ENCODE assay signal across 1 cellular context in the genomic region with DNA sequence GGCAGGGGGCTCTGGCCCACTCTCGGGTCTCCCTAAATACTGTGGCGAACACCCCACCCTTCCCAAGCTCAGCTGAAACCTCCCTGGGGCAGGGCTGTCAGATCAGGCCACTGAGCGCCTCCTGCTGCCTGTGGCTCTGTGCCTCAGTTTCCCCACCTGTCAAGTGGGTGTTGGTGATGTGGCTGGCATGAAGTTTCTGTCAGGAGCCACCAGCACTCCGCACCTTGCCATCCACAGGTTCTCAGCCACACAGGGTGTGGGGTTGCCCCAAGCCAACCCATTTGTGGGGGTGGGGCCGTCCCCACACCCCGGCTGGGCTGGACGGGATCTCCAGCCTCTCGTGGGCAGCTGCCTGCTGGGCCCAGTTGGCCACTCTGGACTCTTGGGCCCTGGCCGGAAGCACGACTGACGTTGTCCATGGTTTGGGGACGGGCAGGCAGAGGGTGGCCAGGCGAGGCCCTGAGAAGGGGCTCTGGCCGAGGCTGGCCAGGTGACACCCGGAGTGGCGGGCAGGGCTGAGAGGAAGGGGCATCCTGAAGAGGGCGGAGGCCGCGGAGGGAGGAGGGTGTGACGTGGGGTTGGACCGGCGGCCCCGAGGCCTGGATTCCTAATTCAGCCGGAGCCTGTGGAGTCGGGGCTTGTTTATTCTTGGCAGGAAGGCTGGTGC.
TF ChIP-seq lines count a peak whose summit lies in the region.

No MANE protein-coding gene starts in this region.

TF ChIP-seq in HepG2, 621 proteins besides CTCF, POLR2A, EP300 and RAD21 (continued from another document):
- TF ChIP-seq, protein P1, sequence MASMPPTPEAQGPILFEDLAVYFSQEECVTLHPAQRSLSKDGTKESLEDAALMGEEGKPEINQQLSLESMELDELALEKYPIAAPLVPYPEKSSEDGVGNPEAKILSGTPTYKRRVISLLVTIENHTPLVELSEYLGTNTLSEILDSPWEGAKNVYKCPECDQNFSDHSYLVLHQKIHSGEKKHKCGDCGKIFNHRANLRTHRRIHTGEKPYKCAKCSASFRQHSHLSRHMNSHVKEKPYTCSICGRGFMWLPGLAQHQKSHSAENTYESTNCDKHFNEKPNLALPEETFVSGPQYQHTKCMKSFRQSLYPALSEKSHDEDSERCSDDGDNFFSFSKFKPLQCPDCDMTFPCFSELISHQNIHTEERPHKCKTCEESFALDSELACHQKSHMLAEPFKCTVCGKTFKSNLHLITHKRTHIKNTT (CRISPR knock-in tag; IDR thresholded peaks at IDR 0.05) = no peak
- TF ChIP-seq AKAP8 (CRISPR knock-in tag; IDR thresholded peaks at IDR 0.05) = 0 out of 2 replicates have a peak, but pooled peaks have one; percentile 21
- no peak for TF ChIP-seq MIER2 (CRISPR knock-in tag; IDR thresholded peaks at IDR 0.05)
- TF ChIP-seq ETV5 (CRISPR knock-in tag; IDR thresholded peaks at IDR 0.05; ENCODE audit: borderline replicate concordance) = peak; percentile 62; the same call in 1 of the 2 replicates
- TF ChIP-seq HDAC1 (CRISPR knock-in tag; IDR thresholded peaks at IDR 0.05) = 0 out of 2 replicates have a peak, but pooled peaks have one; percentile 15
- TF ChIP-seq ELF4 (CRISPR knock-in tag; IDR thresholded peaks at IDR 0.05; ENCODE audit: borderline replicate concordance) = no peak
- TF ChIP-seq ZNF263 (CRISPR knock-in tag; IDR thresholded peaks at IDR 0.05) = peak; percentile 61; the same call in 1 of the 2 replicates
- TF ChIP-seq ZNF3 (CRISPR knock-in tag; IDR thresholded peaks at IDR 0.05) = no peak
- TF ChIP-seq ZNF672 (CRISPR knock-in tag; IDR thresholded peaks at IDR 0.05) = no peak
- no peak for TF ChIP-seq ZNF354B (CRISPR knock-in tag; IDR thresholded peaks at IDR 0.05)
- TF ChIP-seq SP140L (CRISPR knock-in tag; IDR thresholded peaks at IDR 0.05; ENCODE audit: borderline replicate concordance) = no peak
- TF ChIP-seq, protein P2, sequence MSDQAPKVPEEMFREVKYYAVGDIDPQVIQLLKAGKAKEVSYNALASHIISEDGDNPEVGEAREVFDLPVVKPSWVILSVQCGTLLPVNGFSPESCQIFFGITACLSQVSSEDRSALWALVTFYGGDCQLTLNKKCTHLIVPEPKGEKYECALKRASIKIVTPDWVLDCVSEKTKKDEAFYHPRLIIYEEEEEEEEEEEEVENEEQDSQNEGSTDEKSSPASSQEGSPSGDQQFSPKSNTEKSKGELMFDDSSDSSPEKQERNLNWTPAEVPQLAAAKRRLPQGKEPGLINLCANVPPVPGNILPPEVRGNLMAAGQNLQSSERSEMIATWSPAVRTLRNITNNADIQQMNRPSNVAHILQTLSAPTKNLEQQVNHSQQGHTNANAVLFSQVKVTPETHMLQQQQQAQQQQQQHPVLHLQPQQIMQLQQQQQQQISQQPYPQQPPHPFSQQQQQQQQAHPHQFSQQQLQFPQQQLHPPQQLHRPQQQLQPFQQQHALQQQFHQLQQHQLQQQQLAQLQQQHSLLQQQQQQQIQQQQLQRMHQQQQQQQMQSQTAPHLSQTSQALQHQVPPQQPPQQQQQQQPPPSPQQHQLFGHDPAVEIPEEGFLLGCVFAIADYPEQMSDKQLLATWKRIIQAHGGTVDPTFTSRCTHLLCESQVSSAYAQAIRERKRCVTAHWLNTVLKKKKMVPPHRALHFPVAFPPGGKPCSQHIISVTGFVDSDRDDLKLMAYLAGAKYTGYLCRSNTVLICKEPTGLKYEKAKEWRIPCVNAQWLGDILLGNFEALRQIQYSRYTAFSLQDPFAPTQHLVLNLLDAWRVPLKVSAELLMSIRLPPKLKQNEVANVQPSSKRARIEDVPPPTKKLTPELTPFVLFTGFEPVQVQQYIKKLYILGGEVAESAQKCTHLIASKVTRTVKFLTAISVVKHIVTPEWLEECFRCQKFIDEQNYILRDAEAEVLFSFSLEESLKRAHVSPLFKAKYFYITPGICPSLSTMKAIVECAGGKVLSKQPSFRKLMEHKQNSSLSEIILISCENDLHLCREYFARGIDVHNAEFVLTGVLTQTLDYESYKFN (CRISPR knock-in tag; conservative IDR thresholded peaks at IDR 0.05) = peak; percentile 26; the same call in 1 of the 2 replicates
- TF ChIP-seq YEATS4 (CRISPR knock-in tag; IDR thresholded peaks at IDR 0.05; ENCODE audit: borderline replicate concordance) = no peak
- TF ChIP-seq ZNF33B (CRISPR knock-in tag; IDR thresholded peaks at IDR 0.05) = no peak
- TF ChIP-seq ZNF337 (CRISPR knock-in tag; IDR thresholded peaks at IDR 0.05; ENCODE audit: borderline replicate concordance, low read depth) = no peak
- no peak for TF ChIP-seq ZNF788 (CRISPR knock-in tag; IDR thresholded peaks at IDR 0.05; ENCODE audit: borderline replicate concordance)
- no peak for TF ChIP-seq ZBTB38 (CRISPR knock-in tag; IDR thresholded peaks at IDR 0.05)
- TF ChIP-seq, protein P3, sequence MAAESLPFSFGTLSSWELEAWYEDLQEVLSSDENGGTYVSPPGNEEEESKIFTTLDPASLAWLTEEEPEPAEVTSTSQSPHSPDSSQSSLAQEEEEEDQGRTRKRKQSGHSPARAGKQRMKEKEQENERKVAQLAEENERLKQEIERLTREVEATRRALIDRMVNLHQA (CRISPR knock-in tag; IDR thresholded peaks at IDR 0.05) = no peak
- no peak for TF ChIP-seq LCORL (IDR thresholded peaks at IDR 0.05)
- peak; percentile 71; the same call in 1 of the 2 replicates for TF ChIP-seq LCORL (CRISPR knock-in tag; IDR thresholded peaks at IDR 0.05)
- TF ChIP-seq, protein P4, sequence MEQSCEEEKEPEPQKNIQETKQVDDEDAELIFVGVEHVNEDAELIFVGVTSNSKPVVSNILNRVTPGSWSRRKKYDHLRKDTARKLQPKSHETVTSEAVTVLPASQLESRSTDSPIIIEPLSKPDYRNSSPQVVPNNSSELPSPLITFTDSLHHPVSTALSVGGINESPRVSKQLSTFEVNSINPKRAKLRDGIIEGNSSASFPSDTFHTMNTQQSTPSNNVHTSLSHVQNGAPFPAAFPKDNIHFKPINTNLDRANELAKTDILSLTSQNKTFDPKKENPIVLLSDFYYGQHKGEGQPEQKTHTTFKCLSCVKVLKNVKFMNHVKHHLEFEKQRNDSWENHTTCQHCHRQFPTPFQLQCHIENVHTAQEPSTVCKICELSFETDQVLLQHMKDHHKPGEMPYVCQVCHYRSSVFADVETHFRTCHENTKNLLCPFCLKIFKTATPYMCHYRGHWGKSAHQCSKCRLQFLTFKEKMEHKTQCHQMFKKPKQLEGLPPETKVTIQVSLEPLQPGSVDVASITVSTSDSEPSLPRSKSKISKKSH (CRISPR knock-in tag; IDR thresholded peaks at IDR 0.05; ENCODE audit: borderline replicate concordance) = 0 out of 2 replicates have a peak, but pooled peaks have one; percentile 36
- TF ChIP-seq MED8 (CRISPR knock-in tag; IDR thresholded peaks at IDR 0.05; ENCODE audit: insufficient replicate concordance) = no peak
- TF ChIP-seq, protein P5, sequence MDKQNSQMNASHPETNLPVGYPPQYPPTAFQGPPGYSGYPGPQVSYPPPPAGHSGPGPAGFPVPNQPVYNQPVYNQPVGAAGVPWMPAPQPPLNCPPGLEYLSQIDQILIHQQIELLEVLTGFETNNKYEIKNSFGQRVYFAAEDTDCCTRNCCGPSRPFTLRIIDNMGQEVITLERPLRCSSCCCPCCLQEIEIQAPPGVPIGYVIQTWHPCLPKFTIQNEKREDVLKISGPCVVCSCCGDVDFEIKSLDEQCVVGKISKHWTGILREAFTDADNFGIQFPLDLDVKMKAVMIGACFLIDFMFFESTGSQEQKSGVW (CRISPR knock-in tag; IDR thresholded peaks at IDR 0.05; ENCODE audit: borderline replicate concordance) = no peak
- no peak for TF ChIP-seq ZFAT (CRISPR knock-in tag; conservative IDR thresholded peaks at IDR 0.05)
- TF ChIP-seq ZNF557 (CRISPR knock-in tag; IDR thresholded peaks at IDR 0.05) = no peak
- TF ChIP-seq, protein P6, sequence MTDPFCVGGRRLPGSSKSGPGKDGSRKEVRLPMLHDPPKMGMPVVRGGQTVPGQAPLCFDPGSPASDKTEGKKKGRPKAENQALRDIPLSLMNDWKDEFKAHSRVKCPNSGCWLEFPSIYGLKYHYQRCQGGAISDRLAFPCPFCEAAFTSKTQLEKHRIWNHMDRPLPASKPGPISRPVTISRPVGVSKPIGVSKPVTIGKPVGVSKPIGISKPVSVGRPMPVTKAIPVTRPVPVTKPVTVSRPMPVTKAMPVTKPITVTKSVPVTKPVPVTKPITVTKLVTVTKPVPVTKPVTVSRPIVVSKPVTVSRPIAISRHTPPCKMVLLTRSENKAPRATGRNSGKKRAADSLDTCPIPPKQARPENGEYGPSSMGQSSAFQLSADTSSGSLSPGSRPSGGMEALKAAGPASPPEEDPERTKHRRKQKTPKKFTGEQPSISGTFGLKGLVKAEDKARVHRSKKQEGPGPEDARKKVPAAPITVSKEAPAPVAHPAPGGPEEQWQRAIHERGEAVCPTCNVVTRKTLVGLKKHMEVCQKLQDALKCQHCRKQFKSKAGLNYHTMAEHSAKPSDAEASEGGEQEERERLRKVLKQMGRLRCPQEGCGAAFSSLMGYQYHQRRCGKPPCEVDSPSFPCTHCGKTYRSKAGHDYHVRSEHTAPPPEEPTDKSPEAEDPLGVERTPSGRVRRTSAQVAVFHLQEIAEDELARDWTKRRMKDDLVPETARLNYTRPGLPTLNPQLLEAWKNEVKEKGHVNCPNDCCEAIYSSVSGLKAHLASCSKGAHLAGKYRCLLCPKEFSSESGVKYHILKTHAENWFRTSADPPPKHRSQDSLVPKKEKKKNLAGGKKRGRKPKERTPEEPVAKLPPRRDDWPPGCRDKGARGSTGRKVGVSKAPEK (CRISPR knock-in tag; IDR thresholded peaks at IDR 0.05; ENCODE audit: borderline replicate concordance) = 0 out of 2 replicates have a peak, but pooled peaks have one; percentile 73
- TF ChIP-seq ZKSCAN1 (IDR thresholded peaks at IDR 0.05; ENCODE audit: low read length) = no peak
- 0 out of 2 replicates have a peak, but pooled peaks have one; percentile 54 for TF ChIP-seq HES4 (CRISPR knock-in tag; IDR thresholded peaks at IDR 0.05; ENCODE audit: borderline replicate concordance)
- TF ChIP-seq, protein P7, sequence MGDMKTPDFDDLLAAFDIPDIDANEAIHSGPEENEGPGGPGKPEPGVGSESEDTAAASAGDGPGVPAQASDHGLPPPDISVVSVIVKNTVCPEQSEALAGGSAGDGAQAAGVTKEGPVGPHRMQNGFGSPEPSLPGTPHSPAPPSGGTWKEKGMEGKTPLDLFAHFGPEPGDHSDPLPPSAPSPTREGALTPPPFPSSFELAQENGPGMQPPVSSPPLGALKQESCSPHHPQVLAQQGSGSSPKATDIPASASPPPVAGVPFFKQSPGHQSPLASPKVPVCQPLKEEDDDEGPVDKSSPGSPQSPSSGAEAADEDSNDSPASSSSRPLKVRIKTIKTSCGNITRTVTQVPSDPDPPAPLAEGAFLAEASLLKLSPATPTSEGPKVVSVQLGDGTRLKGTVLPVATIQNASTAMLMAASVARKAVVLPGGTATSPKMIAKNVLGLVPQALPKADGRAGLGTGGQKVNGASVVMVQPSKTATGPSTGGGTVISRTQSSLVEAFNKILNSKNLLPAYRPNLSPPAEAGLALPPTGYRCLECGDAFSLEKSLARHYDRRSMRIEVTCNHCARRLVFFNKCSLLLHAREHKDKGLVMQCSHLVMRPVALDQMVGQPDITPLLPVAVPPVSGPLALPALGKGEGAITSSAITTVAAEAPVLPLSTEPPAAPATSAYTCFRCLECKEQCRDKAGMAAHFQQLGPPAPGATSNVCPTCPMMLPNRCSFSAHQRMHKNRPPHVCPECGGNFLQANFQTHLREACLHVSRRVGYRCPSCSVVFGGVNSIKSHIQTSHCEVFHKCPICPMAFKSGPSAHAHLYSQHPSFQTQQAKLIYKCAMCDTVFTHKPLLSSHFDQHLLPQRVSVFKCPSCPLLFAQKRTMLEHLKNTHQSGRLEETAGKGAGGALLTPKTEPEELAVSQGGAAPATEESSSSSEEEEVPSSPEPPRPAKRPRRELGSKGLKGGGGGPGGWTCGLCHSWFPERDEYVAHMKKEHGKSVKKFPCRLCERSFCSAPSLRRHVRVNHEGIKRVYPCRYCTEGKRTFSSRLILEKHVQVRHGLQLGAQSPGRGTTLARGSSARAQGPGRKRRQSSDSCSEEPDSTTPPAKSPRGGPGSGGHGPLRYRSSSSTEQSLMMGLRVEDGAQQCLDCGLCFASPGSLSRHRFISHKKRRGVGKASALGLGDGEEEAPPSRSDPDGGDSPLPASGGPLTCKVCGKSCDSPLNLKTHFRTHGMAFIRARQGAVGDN (CRISPR knock-in tag; IDR thresholded peaks at IDR 0.05) = peak; percentile 91
- no peak for TF ChIP-seq PHF8 (CRISPR knock-in tag; IDR thresholded peaks at IDR 0.05)
- no peak for TF ChIP-seq KDM3A (CRISPR knock-in tag; IDR thresholded peaks at IDR 0.05; ENCODE audit: low read depth)
- no peak for TF ChIP-seq ZNF616 (CRISPR knock-in tag; IDR thresholded peaks at IDR 0.05; ENCODE audit: low read depth)
- TF ChIP-seq ZNF205 (CRISPR knock-in tag; IDR thresholded peaks at IDR 0.05) = no peak
- TF ChIP-seq ZNF556 (CRISPR knock-in tag; IDR thresholded peaks at IDR 0.05; ENCODE audit: borderline replicate concordance) = no peak
- TF ChIP-seq, protein P8, sequence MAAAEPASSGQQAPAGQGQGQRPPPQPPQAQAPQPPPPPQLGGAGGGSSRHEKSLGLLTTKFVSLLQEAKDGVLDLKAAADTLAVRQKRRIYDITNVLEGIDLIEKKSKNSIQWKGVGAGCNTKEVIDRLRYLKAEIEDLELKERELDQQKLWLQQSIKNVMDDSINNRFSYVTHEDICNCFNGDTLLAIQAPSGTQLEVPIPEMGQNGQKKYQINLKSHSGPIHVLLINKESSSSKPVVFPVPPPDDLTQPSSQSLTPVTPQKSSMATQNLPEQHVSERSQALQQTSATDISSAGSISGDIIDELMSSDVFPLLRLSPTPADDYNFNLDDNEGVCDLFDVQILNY (CRISPR knock-in tag; conservative IDR thresholded peaks at IDR 0.05) = no peak
- peak; percentile 24; the same call in 1 of the 2 replicates for TF ChIP-seq TBX2 (CRISPR knock-in tag; IDR thresholded peaks at IDR 0.05; ENCODE audit: borderline replicate concordance)
- no peak for TF ChIP-seq CEBPB (IDR thresholded peaks at IDR 0.05; ENCODE audit: borderline replicate concordance, low read depth, low read length)
- TF ChIP-seq, protein P9, sequence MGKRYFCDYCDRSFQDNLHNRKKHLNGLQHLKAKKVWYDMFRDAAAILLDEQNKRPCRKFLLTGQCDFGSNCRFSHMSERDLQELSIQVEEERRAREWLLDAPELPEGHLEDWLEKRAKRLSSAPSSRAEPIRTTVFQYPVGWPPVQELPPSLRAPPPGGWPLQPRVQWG (CRISPR knock-in tag; IDR thresholded peaks at IDR 0.05; ENCODE audit: borderline replicate concordance, low read depth) = no peak
- no peak for TF ChIP-seq ZNF138 (CRISPR knock-in tag; IDR thresholded peaks at IDR 0.05; ENCODE audit: low read depth)
- no peak for TF ChIP-seq SRSF9 (IDR thresholded peaks at IDR 0.05; ENCODE audit: borderline replicate concordance, insufficient read depth, low read depth, low read length, poor library complexity, severe bottlenecking)
- TF ChIP-seq ZNF260 (CRISPR knock-in tag; IDR thresholded peaks at IDR 0.05; ENCODE audit: borderline replicate concordance, low read depth) = no peak
- TF ChIP-seq MAF1 (CRISPR knock-in tag; IDR thresholded peaks at IDR 0.05; ENCODE audit: borderline replicate concordance) = no peak
- TF ChIP-seq ZNF713 (CRISPR knock-in tag; IDR thresholded peaks at IDR 0.05) = no peak
- no peak for TF ChIP-seq ZNF720 (CRISPR knock-in tag; IDR thresholded peaks at IDR 0.05)
- TF ChIP-seq ARID2 (CRISPR knock-in tag; IDR thresholded peaks at IDR 0.05; ENCODE audit: borderline replicate concordance) = no peak
- TF ChIP-seq SOX13 (IDR thresholded peaks at IDR 0.05) = no peak
- 0 out of 4 replicates have a peak, but pooled peaks of 1 of the 2 experiments have one; percentile 15 for TF ChIP-seq SOX13 (CRISPR knock-in tag; conservative IDR thresholded peaks at IDR 0.05 in 1 of 2, IDR thresholded peaks at IDR 0.05 in 1 of 2)
- TF ChIP-seq BRD4 (CRISPR knock-in tag; IDR thresholded peaks at IDR 0.05) = no peak
- no peak for TF ChIP-seq NCOR1 (IDR thresholded peaks at IDR 0.05; ENCODE audit: borderline replicate concordance, low read length)
- no peak for TF ChIP-seq YEATS2 (CRISPR knock-in tag; IDR thresholded peaks at IDR 0.05; ENCODE audit: borderline replicate concordance)
- no peak for TF ChIP-seq MAFF (IDR thresholded peaks at IDR 0.05; ENCODE audit: low read depth, low read length)
